ENCODE assay signal across 2 cellular contexts in the genomic region with DNA sequence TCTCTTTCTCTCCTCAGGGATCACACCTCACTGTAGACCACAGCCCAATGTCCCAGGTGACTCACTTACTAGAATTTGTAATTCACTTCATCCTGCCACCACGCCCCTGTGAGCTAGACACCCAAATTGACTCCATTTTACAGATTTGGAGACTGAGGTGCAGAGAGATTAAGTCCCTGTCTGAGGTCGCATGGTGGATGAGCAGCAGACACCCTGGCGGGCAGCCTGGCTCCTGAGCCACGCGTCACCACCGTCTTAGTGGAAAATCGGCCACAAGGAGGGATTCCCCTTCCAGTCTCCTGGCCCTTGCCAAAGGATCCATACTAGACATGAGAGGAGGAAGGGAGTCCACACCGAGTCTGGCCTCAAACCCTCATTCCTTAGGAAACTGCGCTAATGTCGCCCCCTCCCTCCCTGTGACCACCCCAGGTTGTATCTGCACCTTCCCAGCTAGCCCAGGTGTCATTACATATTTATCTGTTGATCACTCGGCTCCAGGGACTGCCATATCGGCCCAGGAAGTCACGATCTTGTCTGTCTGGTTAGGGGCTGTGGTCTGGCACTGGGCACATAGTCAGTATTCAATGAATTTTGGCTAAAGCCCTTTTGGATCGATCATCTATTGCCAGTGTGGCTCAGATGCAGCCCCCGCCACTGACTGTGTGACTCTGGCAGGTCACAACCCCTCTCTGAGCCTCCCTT.
TF ChIP-seq lines count a peak whose summit lies in the region.

No MANE protein-coding gene starts in this region.

TF ChIP-seq in SK-N-SH treated with all-trans-retinoic acid at 6 μM for 48 hours, 23 proteins besides CTCF, POLR2A, EP300 and RAD21 (continued from another document):
- TF ChIP-seq PATZ1 (CRISPR knock-in tag; IDR thresholded peaks at IDR 0.05; ENCODE audit: borderline replicate concordance): no peak
- TF ChIP-seq PPARA (CRISPR knock-in tag; IDR thresholded peaks at IDR 0.05; ENCODE audit: borderline replicate concordance): no peak
- TF ChIP-seq ZC3H10 (CRISPR knock-in tag; IDR thresholded peaks at IDR 0.05): no peak
- no peak for TF ChIP-seq ESRRG (CRISPR knock-in tag; IDR thresholded peaks at IDR 0.05)
- no peak for TF ChIP-seq GLIS3 (CRISPR knock-in tag; IDR thresholded peaks at IDR 0.05)
- TF ChIP-seq RARB (CRISPR knock-in tag; IDR thresholded peaks at IDR 0.05): no peak
- TF ChIP-seq, protein P1, sequence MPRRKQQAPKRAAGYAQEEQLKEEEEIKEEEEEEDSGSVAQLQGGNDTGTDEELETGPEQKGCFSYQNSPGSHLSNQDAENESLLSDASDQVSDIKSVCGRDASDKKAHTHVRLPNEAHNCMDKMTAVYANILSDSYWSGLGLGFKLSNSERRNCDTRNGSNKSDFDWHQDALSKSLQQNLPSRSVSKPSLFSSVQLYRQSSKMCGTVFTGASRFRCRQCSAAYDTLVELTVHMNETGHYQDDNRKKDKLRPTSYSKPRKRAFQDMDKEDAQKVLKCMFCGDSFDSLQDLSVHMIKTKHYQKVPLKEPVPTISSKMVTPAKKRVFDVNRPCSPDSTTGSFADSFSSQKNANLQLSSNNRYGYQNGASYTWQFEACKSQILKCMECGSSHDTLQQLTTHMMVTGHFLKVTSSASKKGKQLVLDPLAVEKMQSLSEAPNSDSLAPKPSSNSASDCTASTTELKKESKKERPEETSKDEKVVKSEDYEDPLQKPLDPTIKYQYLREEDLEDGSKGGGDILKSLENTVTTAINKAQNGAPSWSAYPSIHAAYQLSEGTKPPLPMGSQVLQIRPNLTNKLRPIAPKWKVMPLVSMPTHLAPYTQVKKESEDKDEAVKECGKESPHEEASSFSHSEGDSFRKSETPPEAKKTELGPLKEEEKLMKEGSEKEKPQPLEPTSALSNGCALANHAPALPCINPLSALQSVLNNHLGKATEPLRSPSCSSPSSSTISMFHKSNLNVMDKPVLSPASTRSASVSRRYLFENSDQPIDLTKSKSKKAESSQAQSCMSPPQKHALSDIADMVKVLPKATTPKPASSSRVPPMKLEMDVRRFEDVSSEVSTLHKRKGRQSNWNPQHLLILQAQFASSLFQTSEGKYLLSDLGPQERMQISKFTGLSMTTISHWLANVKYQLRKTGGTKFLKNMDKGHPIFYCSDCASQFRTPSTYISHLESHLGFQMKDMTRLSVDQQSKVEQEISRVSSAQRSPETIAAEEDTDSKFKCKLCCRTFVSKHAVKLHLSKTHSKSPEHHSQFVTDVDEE (CRISPR knock-in tag; IDR thresholded peaks at IDR 0.05): no peak
- no peak for TF ChIP-seq ISL1 (CRISPR knock-in tag; IDR thresholded peaks at IDR 0.05)
- no peak for TF ChIP-seq TOX (CRISPR knock-in tag; IDR thresholded peaks at IDR 0.05; ENCODE audit: borderline replicate concordance)

TF ChIP-seq in SK-N-SH, 30 proteins besides CTCF, POLR2A, EP300 and RAD21 (continued from another document):
- TF ChIP-seq IRF3 (IDR thresholded peaks at IDR 0.05; ENCODE audit: low read depth, low read length): no peak
- no peak for TF ChIP-seq PBX3 (IDR thresholded peaks at IDR 0.05)
- TF ChIP-seq CHD2 (IDR thresholded peaks at IDR 0.05; ENCODE audit: low read length, partially characterized antibody): no peak
